ENCODE assay signal across 11 cellular contexts in the genomic region with DNA sequence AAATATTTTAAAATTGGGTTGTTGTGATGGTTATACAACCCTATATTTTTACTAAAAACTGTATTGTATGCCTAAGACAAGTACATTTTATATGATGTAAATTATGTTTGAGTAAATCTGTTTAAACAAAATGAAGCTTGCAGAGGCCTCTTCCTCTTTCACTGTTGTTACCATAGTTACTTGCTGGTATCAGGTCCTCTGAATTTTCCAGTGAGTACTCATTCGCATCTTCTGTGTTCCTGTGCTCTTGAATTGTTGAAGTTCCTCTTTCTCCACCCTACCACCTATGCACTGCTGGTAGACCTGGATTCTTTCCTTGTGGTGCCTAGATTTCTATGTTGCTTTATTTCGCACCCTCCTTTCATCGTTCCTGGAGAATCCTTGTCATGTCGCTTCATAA.
DNase-seq lines count a peak whose midpoint lies in the region; ATAC-seq and TF ChIP-seq lines count a peak whose summit lies in the region.
"Had no signal": no experiment of that assay in that cellular context is flagged by ENCODE, and none has a peak within 500 bp of the region (broad histone marks: within the 10 kb centered on the region; RNA-seq: fewer than 3 reads in every experiment).

No MANE protein-coding gene starts in this region.

- in situ Hi-C loops in GM13977 (cut with MboI; ENCODE audit: low pct_unique_long_range_greater_than_20kb, low sequenced_read_pairs, unreplicated experiment) = no loop called here

- intact Hi-C loops in breast epithelium (cut with DNase I; ENCODE audit: low total_unique reads) = no loop called here

- no peak overlapping the region for H3K4me3 ChIP-seq in breast epithelium

- DNase-seq in GM13977 (ENCODE audit: low spot score) (peak; percentile 4), NAMALWA (ENCODE audit: low spot score) (peak; percentile 41), NCI-H187 (lab: John Stamatoyannopoulos, UW) (no peak), breast epithelium (ENCODE audit: low spot score in 2 of 2) (no peak), iPS-NIHi7 (ENCODE audit: extremely low spot score) (no peak), CD1c-positive myeloid dendritic cell (ENCODE audit: extremely low spot score) (no peak)
- DNase-seq: activated CD4-positive, alpha-beta T cell treated with anti-CD3 and anti-CD28 coated beads for 48 hours; NCI-H1436 had no signal

- TF ChIP-seq POLR2A in breast epithelium (IDR thresholded peaks at IDR 0.05) = no peak

- H3K9me3 ChIP-seq in breast epithelium = no peaks in the 10 kb centered on the region
- H3K9me3 ChIP-seq: neutrophil had no signal

- no peak overlapping the region for H3K27ac ChIP-seq in breast epithelium
- H3K27ac ChIP-seq: neutrophil had no signal

- ATAC-seq in GM19455 (IDR thresholded peaks at IDR 0.05; ENCODE audit: unreplicated experiment) (peak; percentile 38), HG02885 (IDR thresholded peaks at IDR 0.05; ENCODE audit: poor library complexity, unreplicated experiment) (peak; percentile 74)

- H3K4me1 ChIP-seq in breast epithelium = no peaks in the 10 kb centered on the region

- H3K36me3 ChIP-seq in breast epithelium = no peaks in the 10 kb centered on the region
- H3K36me3 ChIP-seq: neutrophil had no signal

- TF ChIP-seq CTCF in GM13977 (IDR thresholded peaks at IDR 0.05; ENCODE audit: extremely low read depth, insufficient read depth, missing control alignments) (no peak), breast epithelium (IDR thresholded peaks at IDR 0.05) (no peak)

- H3K27me3 ChIP-seq in breast epithelium = no peaks in the 10 kb centered on the region
- H3K27me3 ChIP-seq: neutrophil had no signal

Comparison
In these comparisons a context has a peak if more than half of its experiments do, and no peak if none do; other contexts are left out.
1. DNase-seq: peak in GM13977 (single experiment) and NAMALWA (single experiment); none in NCI-H187 (0 of 2), breast epithelium (0 of 2), iPS-NIHi7 (single experiment) and CD1c-positive myeloid dendritic cell (single experiment).